10 cellular contexts compared by ENCODE assay signal in genomic region chr21:44301961-44302406, GRCh38. TPM values are rescaled to one million over a fixed set of nuclear protein-coding genes. Genes with fewer than 3 reads are reported as not detected.
A peak's percentile ranks its signal among the peaks of the same experiment; 100 is the strongest.
DNase-seq lines count a peak whose midpoint lies in the region; ATAC-seq and TF ChIP-seq lines count a peak whose summit lies in the region.
"Had no signal": no experiment of that assay in that cellular context is flagged by ENCODE, and none has a peak within 500 bp of the region (broad histone marks: within the 10 kb centered on the region; RNA-seq: fewer than 3 reads in every experiment).

No MANE protein-coding gene starts in this region.

- H3K36me3 ChIP-seq in OCI-LY7 (ENCODE audit: insufficient read depth, low read length) = peaks cover 5% of the 10 kb centered on the region; the same call in 1 of the 2 replicates

- no peak for DNase-seq in activated CD8-positive, alpha-beta memory T cell treated with anti-CD3 and anti-CD28 coated beads, Interleukin-2, amount 10 ng/mL, durations not matched to agents 7 days and 5 days
- DNase-seq in activated CD8-positive, alpha-beta memory T cell treated with anti-CD3 and anti-CD28 coated beads, Interleukin-2, amount 50 U/mL, for 48 hours = no peak
- DNase-seq in OCI-LY7 (ENCODE audit: low spot score) (peak; percentile 44), epithelial cell of esophagus (ENCODE audit: low read depth) (peak; percentile 8), NCI-H1694 treated with DMSO at 0.1 percent for 48 hours (lab: John Stamatoyannopoulos, UW) (no peak)
- no peak for DNase-seq in stimulated activated naive B cell treated with anti-CD40 and anti-IgM and Interleukin-4, amounts not matched to agents 10 μg/mL and 1 μg/mL and 100 μg/mL, for 72 hours
- DNase-seq: NCI-H774 had no signal

- no peak overlapping the region for H2AFZ ChIP-seq in OCI-LY7 (ENCODE audit: low read length)

- CTCF ChIA-PET in activated CD8-positive, alpha-beta memory T cell treated with anti-CD3 and anti-CD28 coated beads, Interleukin-2, amount 10 ng/mL, durations not matched to agents 7 days and 5 days (lab: Charles Lee) = interaction anchor here (1.6 kb wide), 1 partner anchor 178 kb away, joined by 4 read pairs; no protein-coding TSS in a partner anchor
- CTCF ChIA-PET in OCI-LY7 (lab: Charles Lee; ENCODE audit: unreplicated experiment) = no interaction called here

- H3K4me1 Mint-ChIP-seq in activated CD8-positive, alpha-beta memory T cell treated with anti-CD3 and anti-CD28 coated beads, Interleukin-2, amount 10 ng/mL, durations not matched to agents 7 days and 5 days = peaks cover 46% of the 10 kb centered on the region
- H3K4me1 Mint-ChIP-seq in stimulated activated naive B cell treated with anti-CD40 and anti-IgM and Interleukin-4, amounts not matched to agents 10 μg/mL and 1 μg/mL and 100 μg/mL, for 72 hours = peaks cover 52 to 71% of the 10 kb centered on the region in 2 donors

- H3K4me3 ChIP-seq in OCI-LY7 (ENCODE audit: low read depth, low read length, poor library complexity, severe bottlenecking) (peak overlapping the region; percentile 86), epithelial cell of esophagus (ENCODE audit: low read length) (no peak overlapping the region)

- no peaks in the 10 kb centered on the region for H3K9me2 ChIP-seq in OCI-LY7 (ENCODE audit: insufficient read depth, low read length)

- peak overlapping the region; percentile 16 for H3K27ac Mint-ChIP-seq in activated CD8-positive, alpha-beta memory T cell treated with anti-CD3 and anti-CD28 coated beads, Interleukin-2, amount 10 ng/mL, durations not matched to agents 7 days and 5 days
- H3K27ac Mint-ChIP-seq in stimulated activated naive B cell treated with anti-CD40 and anti-IgM and Interleukin-4, amounts not matched to agents 10 μg/mL and 1 μg/mL and 100 μg/mL, for 72 hours = peak overlapping the region; percentile 62

- no peak overlapping the region for H3K27ac ChIP-seq in OCI-LY7 (ENCODE audit: low read depth, low read length, poor library complexity, severe bottlenecking)
- H3K27ac ChIP-seq: neutrophil had no signal

- no peaks in the 10 kb centered on the region for H3K9me3 Mint-ChIP-seq in activated CD8-positive, alpha-beta memory T cell treated with anti-CD3 and anti-CD28 coated beads, Interleukin-2, amount 10 ng/mL, durations not matched to agents 7 days and 5 days (ENCODE audit: low read depth)
- no peaks in the 10 kb centered on the region for H3K9me3 Mint-ChIP-seq in stimulated activated naive B cell treated with anti-CD40 and anti-IgM and Interleukin-4, amounts not matched to agents 10 μg/mL and 1 μg/mL and 100 μg/mL, for 72 hours

- H3K4me3 Mint-ChIP-seq in activated CD8-positive, alpha-beta memory T cell treated with anti-CD3 and anti-CD28 coated beads, Interleukin-2, amount 10 ng/mL, durations not matched to agents 7 days and 5 days = no peak overlapping the region
- H3K4me3 Mint-ChIP-seq in stimulated activated naive B cell treated with anti-CD40 and anti-IgM and Interleukin-4, amounts not matched to agents 10 μg/mL and 1 μg/mL and 100 μg/mL, for 72 hours = peak overlapping the region; percentile 88 to 90

- H3K9me3 ChIP-seq in OCI-LY7 (ENCODE audit: low read length) = no peaks in the 10 kb centered on the region
- H3K9me3 ChIP-seq: neutrophil had no signal

- H3K4me1 ChIP-seq in OCI-LY7 (ENCODE audit: insufficient read depth, low read length, poor library complexity, severe bottlenecking) = peaks cover 68% of the 10 kb centered on the region

- H3K79me2 ChIP-seq in OCI-LY7 (ENCODE audit: insufficient read depth, low read depth, low read length) = peaks cover 7% of the 10 kb centered on the region; the same call in 1 of the 2 replicates

- no peaks in the 10 kb centered on the region for H3K27me3 Mint-ChIP-seq in activated CD8-positive, alpha-beta memory T cell treated with anti-CD3 and anti-CD28 coated beads, Interleukin-2, amount 10 ng/mL, durations not matched to agents 7 days and 5 days
- H3K27me3 Mint-ChIP-seq in stimulated activated naive B cell treated with anti-CD40 and anti-IgM and Interleukin-4, amounts not matched to agents 10 μg/mL and 1 μg/mL and 100 μg/mL, for 72 hours = no peaks in the 10 kb centered on the region

- ATAC-seq in activated CD8-positive, alpha-beta memory T cell treated with anti-CD3 and anti-CD28 coated beads, Interleukin-2, amount 10 ng/mL, durations not matched to agents 7 days and 5 days = no peak
- no peak for ATAC-seq in stimulated activated naive B cell treated with anti-CD40 and anti-IgM and Interleukin-4, amounts not matched to agents 10 μg/mL and 1 μg/mL and 100 μg/mL, for 72 hours (replicated peaks)
- ATAC-seq in GM21360 (IDR thresholded peaks at IDR 0.05; ENCODE audit: unreplicated experiment) = no peak
- no peak for ATAC-seq in HG03108 (IDR thresholded peaks at IDR 0.05; ENCODE audit: unreplicated experiment)

- intact Hi-C loops in OCI-LY7 (cut with micrococcal nuclease; ENCODE audit: unreplicated experiment) = no loop called here

- no TSS peak for BruUV-seq in OCI-LY7 (replicated peaks; lab: Mats Ljungman, UMichigan)

- H3K36me3 Mint-ChIP-seq in activated CD8-positive, alpha-beta memory T cell treated with anti-CD3 and anti-CD28 coated beads, Interleukin-2, amount 10 ng/mL, durations not matched to agents 7 days and 5 days = peaks cover 4% of the 10 kb centered on the region
- peaks cover 8 to 21% of the 10 kb centered on the region in 2 donors for H3K36me3 Mint-ChIP-seq in stimulated activated naive B cell treated with anti-CD40 and anti-IgM and Interleukin-4, amounts not matched to agents 10 μg/mL and 1 μg/mL and 100 μg/mL, for 72 hours

- H4K20me1 ChIP-seq in OCI-LY7 (ENCODE audit: insufficient read depth, low read length) = no peaks in the 10 kb centered on the region; the same call in 1 of the 2 replicates

- TF ChIP-seq CTCF in OCI-LY7 (conservative IDR thresholded peaks at IDR 0.05; ENCODE audit: low read length) = no peak
- peak; percentile 21 for TF ChIP-seq CTCF in epithelial cell of esophagus (IDR thresholded peaks at IDR 0.05; ENCODE audit: insufficient read depth, low read depth, low read length, missing control alignments)

- peak overlapping the region; percentile 87 for H3K4me2 ChIP-seq in OCI-LY7 (ENCODE audit: low read length)

- POLR2A ChIA-PET in OCI-LY7 (lab: Charles Lee) = no interaction called here

RNA-seq across cellular contexts. Expression of gene PFKL, which starts 2.1 kb away (rescaled TPM):
- 100 to 1,000 TPM; 162 to 200 TPM for total RNA-seq in activated CD8-positive, alpha-beta memory T cell treated with anti-CD3 and anti-CD28 coated beads, Interleukin-2, amount 10 ng/mL, durations not matched to agents 7 days and 5 days
- total RNA-seq in OCI-LY7 (2014; rRNA removed; shearing (Covaris generic)) = 102 and 111 TPM in 2 replicates
- 123 and 128 TPM in 2 replicates for total RNA-seq in OCI-LY7 (2022)

RNA-seq across cellular contexts. Expression of gene AIRE, which starts 16.3 kb away (rescaled TPM):
- total RNA-seq in activated CD8-positive, alpha-beta memory T cell treated with anti-CD3 and anti-CD28 coated beads, Interleukin-2, amount 10 ng/mL, durations not matched to agents 7 days and 5 days = under 1 TPM; 0.06 to 0.33 TPM
- total RNA-seq in OCI-LY7 (2014; rRNA removed; shearing (Covaris generic)) = not detected in 2 replicates
- not detected in 2 replicates for total RNA-seq in OCI-LY7 (2022)

RNA-seq across cellular contexts. Expression of gene CFAP410, which starts 37.2 kb away (rescaled TPM):
- 10 to 100 TPM; 14.8 to 15.3 TPM for total RNA-seq in activated CD8-positive, alpha-beta memory T cell treated with anti-CD3 and anti-CD28 coated beads, Interleukin-2, amount 10 ng/mL, durations not matched to agents 7 days and 5 days
- total RNA-seq in OCI-LY7 (2014; rRNA removed; shearing (Covaris generic)) = 11.9 and 20.6 TPM in 2 replicates
- total RNA-seq in OCI-LY7 (2022) = 15.0 and 15.1 TPM in 2 replicates

RNA-seq across cellular contexts. Expression of gene DNMT3L, which starts 40.3 kb away (rescaled TPM):
- total RNA-seq in activated CD8-positive, alpha-beta memory T cell treated with anti-CD3 and anti-CD28 coated beads, Interleukin-2, amount 10 ng/mL, durations not matched to agents 7 days and 5 days = not detected
- not detected in 2 replicates for total RNA-seq in OCI-LY7 (2014; rRNA removed; shearing (Covaris generic))
- total RNA-seq in OCI-LY7 (2022) = not detected in 2 replicates

RNA-seq across cellular contexts. Expression of gene TRPM2, which starts 51.4 kb away (rescaled TPM):
- 10 to 100 TPM; 21.2 to 32.7 TPM for total RNA-seq in activated CD8-positive, alpha-beta memory T cell treated with anti-CD3 and anti-CD28 coated beads, Interleukin-2, amount 10 ng/mL, durations not matched to agents 7 days and 5 days
- total RNA-seq in OCI-LY7 (2014; rRNA removed; shearing (Covaris generic)) = 1.8 and 2.8 TPM in 2 replicates
- total RNA-seq in OCI-LY7 (2022) = 3.8 and 7.1 TPM in 2 replicates

Comparison
In these comparisons a context has a peak if more than half of its experiments do, and no peak if none do; other contexts are left out.
1. DNase-seq: peak in OCI-LY7 (single experiment) and epithelial cell of esophagus (single experiment); none in activated CD8-positive, alpha-beta memory T cell treated with anti-CD3 and anti-CD28 coated beads, Interleukin-2, amount 10 ng/mL, durations not matched to agents 7 days and 5 days (single experiment), activated CD8-positive, alpha-beta memory T cell treated with anti-CD3 and anti-CD28 coated beads, Interleukin-2, amount 50 U/mL, for 48 hours (single experiment), stimulated activated naive B cell treated with anti-CD40 and anti-IgM and Interleukin-4, amounts not matched to agents 10 μg/mL and 1 μg/mL and 100 μg/mL, for 72 hours (single experiment) and NCI-H1694 treated with DMSO at 0.1 percent for 48 hours (single experiment).